In the genomic region with DNA sequence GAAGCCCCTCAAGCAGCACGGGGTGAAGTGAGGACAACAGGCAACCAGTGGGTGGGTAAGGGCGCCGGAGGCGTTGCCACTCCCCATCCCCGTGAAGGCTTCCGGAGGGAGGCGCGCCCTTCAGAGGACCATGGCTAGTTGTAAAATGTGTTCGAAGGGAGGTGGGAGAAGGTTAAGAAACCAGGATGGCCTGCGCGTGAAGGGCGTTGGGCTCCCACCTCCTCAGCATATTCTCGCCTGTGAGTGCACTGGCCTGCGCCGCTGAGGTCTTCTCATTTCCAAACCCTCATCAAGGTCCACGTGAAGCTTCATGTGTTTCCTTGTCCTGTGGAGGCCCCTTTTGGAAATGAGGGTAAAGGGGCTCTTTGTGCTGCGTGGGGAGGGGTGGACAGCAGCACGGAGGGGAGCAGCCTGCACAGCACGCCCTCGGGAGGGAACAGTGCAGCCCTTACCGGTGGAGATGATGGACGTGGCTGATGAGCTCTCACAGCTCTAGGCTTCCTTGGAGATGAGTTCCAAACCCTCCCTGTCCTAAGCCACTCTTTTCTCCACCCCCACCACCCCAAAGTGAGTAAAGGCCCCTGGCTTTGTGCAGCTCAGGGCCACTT, we compare ENCODE assay signal across 23 cellular contexts. TPM values are rescaled to one million over a fixed set of nuclear protein-coding genes. Genes with fewer than 3 reads are reported as not detected.
A peak's percentile ranks its signal among the peaks of the same experiment; 100 is the strongest.
DNase-seq lines count a peak whose midpoint lies in the region; ATAC-seq and TF ChIP-seq lines count a peak whose summit lies in the region.
"Had no signal": no experiment of that assay in that cellular context is flagged by ENCODE, and none has a peak within 500 bp of the region (broad histone marks: within the 10 kb centered on the region; RNA-seq: fewer than 3 reads in every experiment).

No MANE protein-coding gene starts in this region.

- WGBS in IMR-90 (ENCODE audit: extremely low coverage in 2 of 2, insufficient read length in 1 of 2), 2 experiments = no CpG with 5 or more reads among the region's 22 CpGs
- WGBS in neuronal stem cell (ENCODE audit: extremely low coverage in 2 of 2, insufficient read length in 2 of 2, insufficient replicate concordance in 1 of 2), 2 donors = no CpG with 5 or more reads among the region's 22 CpGs

- H2AFZ ChIP-seq in IMR-90 (replicated peaks; ENCODE audit: low read length, poor library complexity) (peak overlapping the region; percentile 56), neuronal stem cell (ENCODE audit: low read length) (no peak overlapping the region)

- H3K9ac ChIP-seq in IMR-90 (ENCODE audit: low read depth, low read length) (no peak overlapping the region), neuronal stem cell (ENCODE audit: low read depth, low read length, poor library complexity) (no peak overlapping the region)

- no peaks in the 10 kb centered on the region for H3K4me1 ChIP-seq in IMR-90 (ENCODE audit: control insufficient read depth, insufficient read depth, low read length)
- peaks cover 0 to 2% of the 10 kb centered on the region in 2 donors for H3K4me1 ChIP-seq in neuronal stem cell (ENCODE audit: control insufficient read depth in 2 of 2, insufficient read depth in 1 of 2, low read depth in 1 of 2, low read length in 2 of 2)
- H3K4me1 ChIP-seq: SJSA1 had no signal

- H3K36me3 Mint-ChIP-seq in activated CD4-positive, alpha-beta T cell treated with anti-CD3 and anti-CD28 coated beads, Interleukin-2, amount 10 ng/mL, durations not matched to agents 24 days and 14 days (ENCODE audit: low read depth) = no peaks in the 10 kb centered on the region
- H3K36me3 Mint-ChIP-seq in activated CD4-positive, alpha-beta T cell treated with anti-CD3 and anti-CD28 coated beads for 36 hours (ENCODE audit: low read depth) = peaks cover 5% of the 10 kb centered on the region

- POLR2A ChIA-PET in activated CD4-positive, alpha-beta T cell treated with anti-CD3 and anti-CD28 coated beads for 36 hours (lab: Charles Lee) = no interaction called here
- POLR2A ChIA-PET in IMR-90 (lab: Charles Lee; ENCODE audit: unreplicated experiment) = no interaction called here

- TF ChIP-seq RAD21 in IMR-90 (IDR thresholded peaks at IDR 0.05; ENCODE audit: low read length) = no peak

- in situ Hi-C loops in IMR-90 (cut with MboI; ENCODE audit: low sequenced_read_pairs) = no loop called here

- no peaks in the 10 kb centered on the region for H3K9me1 ChIP-seq in IMR-90 (ENCODE audit: insufficient read depth, low read length)

- H3K4ac ChIP-seq in IMR-90 (ENCODE audit: low read depth, low read length) (no peak overlapping the region), neuronal stem cell (ENCODE audit: low read length) (no peak overlapping the region)

- H3K27ac ChIP-seq in IMR-90 (ENCODE audit: insufficient read depth, low read length) (no peak overlapping the region), neuronal stem cell (replicated peaks; ENCODE audit: low read length) (no peak overlapping the region)
- H3K27ac ChIP-seq: 22Rv1, SJSA1 had no signal

- no peak overlapping the region for H2BK12ac ChIP-seq in neuronal stem cell (ENCODE audit: low read length)

- no peak for ATAC-seq in activated CD4-positive, alpha-beta T cell treated with anti-CD3 and anti-CD28 coated beads for 36 hours
- no peak for ATAC-seq in IMR-90 (ENCODE audit: low read depth)
- no peak for ATAC-seq in GM21515 (IDR thresholded peaks at IDR 0.05; ENCODE audit: unreplicated experiment)

- H4K8ac ChIP-seq in IMR-90 (ENCODE audit: low read depth in 2 of 2, low read length in 2 of 2) = no peak overlapping the region
- peak overlapping the region; percentile 43 for H4K8ac ChIP-seq in neuronal stem cell (ENCODE audit: low read depth, low read length)

- no peaks in the 10 kb centered on the region for H3K36me3 ChIP-seq in IMR-90 (ENCODE audit: control insufficient read depth, insufficient read depth, low read length)
- no peaks in the 10 kb centered on the region for H3K36me3 ChIP-seq in neuronal stem cell (replicated peaks in 1 of 2; ENCODE audit: control insufficient read depth in 2 of 2, insufficient read depth in 2 of 2, low read length in 2 of 2)
- H3K36me3 ChIP-seq: SJSA1 had no signal

- H3K27me3 ChIP-seq in IMR-90 (ENCODE audit: control insufficient read depth, insufficient read depth, low read length) (peaks cover 6% of the 10 kb centered on the region; the same call in 1 of the 2 replicates), neuronal stem cell (ENCODE audit: control insufficient read depth in 3 of 3, insufficient read depth in 3 of 3, low read depth in 1 of 3, low read length in 3 of 3) (no peaks in the 10 kb centered on the region)

- CTCF ChIA-PET in activated CD4-positive, alpha-beta T cell treated with anti-CD3 and anti-CD28 coated beads for 36 hours (lab: Charles Lee) = no interaction called here
- CTCF ChIA-PET in IMR-90 (lab: Yijun Ruan, JAX) = no interaction called here

- H3K27me3 Mint-ChIP-seq in activated CD4-positive, alpha-beta T cell treated with anti-CD3 and anti-CD28 coated beads, Interleukin-2, amount 10 ng/mL, durations not matched to agents 24 days and 14 days = peaks cover 2% of the 10 kb centered on the region
- no peaks in the 10 kb centered on the region for H3K27me3 Mint-ChIP-seq in activated CD4-positive, alpha-beta T cell treated with anti-CD3 and anti-CD28 coated beads for 36 hours

- BruUV-seq in IMR-90 (replicated peaks; lab: Mats Ljungman, UMichigan) = no TSS peak

- H2BK120ac ChIP-seq in IMR-90 (ENCODE audit: low read depth, low read length) = no peak overlapping the region
- no peak overlapping the region for H2BK120ac ChIP-seq in neuronal stem cell (ENCODE audit: low read depth, low read length)

- H3K18ac ChIP-seq in IMR-90 (ENCODE audit: low read depth, low read length) (no peak overlapping the region), neuronal stem cell (ENCODE audit: low read length) (no peak overlapping the region)

- no peaks in the 10 kb centered on the region for H3K9me3 Mint-ChIP-seq in activated CD4-positive, alpha-beta T cell treated with anti-CD3 and anti-CD28 coated beads, Interleukin-2, amount 10 ng/mL, durations not matched to agents 24 days and 14 days
- H3K9me3 Mint-ChIP-seq in activated CD4-positive, alpha-beta T cell treated with anti-CD3 and anti-CD28 coated beads for 36 hours (ENCODE audit: low read depth) = peaks cover 6% of the 10 kb centered on the region

- dilution Hi-C loops in IMR-90 (cut with HindIII; ENCODE audit: low sequenced_read_pairs, unreplicated experiment) = no loop called here

- H2BK15ac ChIP-seq in IMR-90 (ENCODE audit: low read depth, low read length) (no peak overlapping the region), neuronal stem cell (ENCODE audit: low read length) (no peak overlapping the region)

- H3K14ac ChIP-seq in IMR-90 (replicated peaks; ENCODE audit: low read depth, low read length) (no peak overlapping the region), neuronal stem cell (ENCODE audit: low read length) (peak overlapping the region; percentile 56)

- no peak overlapping the region for H2BK20ac ChIP-seq in IMR-90 (ENCODE audit: low read depth, low read length)

- H4K91ac ChIP-seq in IMR-90 (ENCODE audit: insufficient read depth, low read depth, low read length) = no peak overlapping the region
- H4K91ac ChIP-seq in neuronal stem cell (ENCODE audit: low read depth, low read length, poor library complexity) = no peak overlapping the region

- H3K4me3 ChIP-seq in IMR-90 (ENCODE audit: insufficient read depth, low read depth, low read length) (no peak overlapping the region), neuronal stem cell (ENCODE audit: low read length in 2 of 2) (no peak overlapping the region)
- H3K4me3 ChIP-seq: SJSA1 had no signal

- H3K27ac Mint-ChIP-seq in activated CD4-positive, alpha-beta T cell treated with anti-CD3 and anti-CD28 coated beads, Interleukin-2, amount 10 ng/mL, durations not matched to agents 24 days and 14 days = no peak overlapping the region
- H3K27ac Mint-ChIP-seq in activated CD4-positive, alpha-beta T cell treated with anti-CD3 and anti-CD28 coated beads for 36 hours = no peak overlapping the region
- H3K27ac Mint-ChIP-seq: CD8-positive, alpha-beta memory T cell had no signal

- no peak overlapping the region for H3K4me3 Mint-ChIP-seq in activated CD4-positive, alpha-beta T cell treated with anti-CD3 and anti-CD28 coated beads, Interleukin-2, amount 10 ng/mL, durations not matched to agents 24 days and 14 days
- H3K4me3 Mint-ChIP-seq in activated CD4-positive, alpha-beta T cell treated with anti-CD3 and anti-CD28 coated beads for 36 hours = no peak overlapping the region
- H3K4me3 Mint-ChIP-seq: CD8-positive, alpha-beta memory T cell had no signal

- no peak overlapping the region for H4K5ac ChIP-seq in IMR-90 (ENCODE audit: low read depth, low read length)

- H2AK5ac ChIP-seq in IMR-90 (ENCODE audit: low read depth, low read length) = no peak overlapping the region
- peak overlapping the region; percentile 34 for H2AK5ac ChIP-seq in neuronal stem cell (ENCODE audit: low read depth, low read length)

- H3K23ac ChIP-seq in IMR-90 (ENCODE audit: low read depth, low read length) (no peak overlapping the region), neuronal stem cell (ENCODE audit: low read depth, low read length, poor library complexity) (no peak overlapping the region)

- no peak for TF ChIP-seq CTCF in IMR-90 (conservative IDR thresholded peaks at IDR 0.05; ENCODE audit: low read depth, low read length)

- no peaks in the 10 kb centered on the region for H4K20me1 ChIP-seq in IMR-90 (ENCODE audit: insufficient read depth, low read length)

- DNase-seq in activated CD4-positive, alpha-beta T cell treated with anti-CD3 and anti-CD28 coated beads, Interleukin-2, amount 10 ng/mL, durations not matched to agents 24 days and 14 days = peak; percentile 46
- DNase-seq in activated CD4-positive, alpha-beta T cell treated with anti-CD3 and anti-CD28 coated beads for 36 hours = no peak
- DNase-seq in IMR-90 = no peak
- no peak for DNase-seq in neuronal stem cell (ENCODE audit: low spot score)
- peak; percentile 32 for DNase-seq in ureter (ENCODE audit: low spot score)
- DNase-seq in T1000 (lab: John Stamatoyannopoulos, UW) = no peak
- no peak for DNase-seq in AML-193 (lab: John Stamatoyannopoulos, UW)
- DNase-seq: ACHN; C1 segment of cervical spinal cord; Calu3; CD8-positive, alpha-beta memory T cell; DMS53; GDM1; Karpas-422; MV-4-11; NCI-H1105 treated with DMSO at 0.1 percent for 48 hours; NCI-H2029 treated with DMSO at 0.1 percent for 48 hours; NCI-H524 treated with DMSO at 0.1 percent for 48 hours; OCI-M1 had no signal

- H2AK9ac ChIP-seq in IMR-90 (replicated peaks; ENCODE audit: low read depth, low read length, poor library complexity) = no peak overlapping the region

- TF ChIP-seq POLR2A in IMR-90 (IDR thresholded peaks at IDR 0.05; ENCODE audit: low read depth, low read length) = no peak

- no peak overlapping the region for H3K4me2 ChIP-seq in IMR-90 (ENCODE audit: low read depth, low read length)
- no peak overlapping the region for H3K4me2 ChIP-seq in neuronal stem cell (ENCODE audit: insufficient read depth, low read length, poor library complexity, severe bottlenecking)

- no peaks in the 10 kb centered on the region for H3K79me1 ChIP-seq in IMR-90 (ENCODE audit: low read depth in 1 of 2, low read length in 2 of 2)
- no peaks in the 10 kb centered on the region for H3K79me1 ChIP-seq in neuronal stem cell (ENCODE audit: low read depth, low read length)

- no peak overlapping the region for H3K56ac ChIP-seq in IMR-90 (ENCODE audit: extremely low read depth, insufficient read depth, low read length)

- intact Hi-C loops in activated CD4-positive, alpha-beta T cell treated with anti-CD3 and anti-CD28 coated beads, Interleukin-2, amount 10 ng/mL, durations not matched to agents 24 days and 14 days (cut with micrococcal nuclease) = no loop called here
- intact Hi-C loops in activated CD4-positive, alpha-beta T cell treated with anti-CD3 and anti-CD28 coated beads for 36 hours (cut with DNase I, micrococcal nuclease) = no loop called here
- intact Hi-C loops in IMR-90 (cut with micrococcal nuclease) = no loop called here

- H2BK5ac ChIP-seq in IMR-90 (ENCODE audit: low read depth, low read length, poor library complexity, severe bottlenecking) = no peak overlapping the region
- no peak overlapping the region for H2BK5ac ChIP-seq in neuronal stem cell (ENCODE audit: low read length)

- H3K9me3 ChIP-seq in IMR-90 (ENCODE audit: control insufficient read depth, insufficient read depth, low read length) (no peaks in the 10 kb centered on the region; the same call in 1 of the 2 replicates), neuronal stem cell (replicated peaks in 1 of 2; ENCODE audit: control insufficient read depth in 2 of 2, insufficient read depth in 1 of 2, low read depth in 1 of 2, low read length in 2 of 2) (peaks cover 0 to 2% of the 10 kb centered on the region in 2 donors)
- H3K9me3 ChIP-seq: SJSA1 had no signal

- peaks cover under 1% of the 10 kb centered on the region for H3K4me1 Mint-ChIP-seq in activated CD4-positive, alpha-beta T cell treated with anti-CD3 and anti-CD28 coated beads, Interleukin-2, amount 10 ng/mL, durations not matched to agents 24 days and 14 days
- peaks cover 3% of the 10 kb centered on the region for H3K4me1 Mint-ChIP-seq in activated CD4-positive, alpha-beta T cell treated with anti-CD3 and anti-CD28 coated beads for 36 hours

RNA-seq across cellular contexts. Expression of gene TEX29, which starts 8.5 kb away (rescaled TPM):
- total RNA-seq in activated CD4-positive, alpha-beta T cell treated with anti-CD3 and anti-CD28 coated beads, Interleukin-2, amount 10 ng/mL, durations not matched to agents 24 days and 14 days = 0.50 and 0.51 TPM in 2 replicates
- total RNA-seq in activated CD4-positive, alpha-beta T cell treated with anti-CD3 and anti-CD28 coated beads for 36 hours = under 1 TPM; 0.30 to 0.46 TPM
- total RNA-seq in IMR-90 (2012; rRNA removed) (not detected in 2 replicates), ureter (not detected)
- polyA plus RNA-seq in IMR-90 (2012; rRNA removed) = 0.29 and 0.46 TPM in 2 replicates
- 0.21 and 0.24 TPM in 2 replicates for polyA plus RNA-seq in IMR-90 (2012; cell fraction: cytosol; rRNA removed)
- 0.18 and 1.1 TPM in 2 replicates for polyA plus RNA-seq in IMR-90 (2012; cell fraction: nucleus; rRNA removed; ENCODE audit: low replicate concordance)
- polyA plus RNA-seq in neuronal stem cell (2013, experiment 1 of 2) = 0.17 TPM
- polyA plus RNA-seq in neuronal stem cell (2013, experiment 2 of 2) = 0.26 TPM
- total RNA-seq: Calu3; CD8-positive, alpha-beta memory T cell; M059J had no signal
- polyA plus RNA-seq: CD8-positive, alpha-beta memory T cell had no signal

Comparison
In these comparisons a context has a peak if more than half of its experiments do, and no peak if none do; other contexts are left out.
1. DNase-seq: peak in activated CD4-positive, alpha-beta T cell treated with anti-CD3 and anti-CD28 coated beads, Interleukin-2, amount 10 ng/mL, durations not matched to agents 24 days and 14 days (single experiment) and ureter (single experiment); none in activated CD4-positive, alpha-beta T cell treated with anti-CD3 and anti-CD28 coated beads for 36 hours (single experiment), IMR-90 (single experiment), neuronal stem cell (single experiment), T1000 (single experiment) and AML-193 (0 of 2).